Comparison of ENCODE assay signal across 8 cellular contexts in the genomic region with DNA sequence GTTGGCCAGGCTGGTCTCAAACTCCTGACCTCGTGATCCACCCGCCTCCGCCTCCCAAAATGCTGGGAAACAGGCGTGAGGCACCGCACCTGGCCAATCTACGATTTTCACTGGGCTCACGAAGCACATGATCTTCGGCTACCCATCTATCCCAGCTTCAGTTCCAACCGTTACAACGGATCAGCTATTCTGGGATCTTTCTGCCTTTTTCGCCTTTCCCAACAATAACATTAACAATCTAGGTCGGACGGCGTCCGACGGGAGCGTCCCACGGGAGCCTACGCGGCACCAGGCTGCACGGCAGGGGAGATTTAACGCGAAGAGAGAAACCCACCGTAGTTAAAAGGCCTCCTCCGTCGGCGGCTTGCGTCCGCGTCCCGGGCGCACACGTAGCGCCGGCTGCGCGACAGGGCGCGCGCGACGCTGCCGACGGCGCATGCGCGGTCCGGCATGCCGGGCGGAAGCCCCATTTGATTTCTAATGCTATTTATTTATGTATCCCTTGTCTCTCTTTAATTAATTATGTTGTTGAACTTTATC.
A peak's percentile ranks its signal among the peaks of the same experiment; 100 is the strongest.
DNase-seq lines count a peak whose midpoint lies in the region; ATAC-seq and TF ChIP-seq lines count a peak whose summit lies in the region.

A gene (minus strand): TSS at position 394 of the 540 bp plus-strand sequence.

- H3K79me2 ChIP-seq in MM.1S (ENCODE audit: low read length) (no peaks in the 10 kb centered on the region), mesendoderm (ENCODE audit: control insufficient read depth, insufficient read depth, low read length) (no peaks in the 10 kb centered on the region)

- no peak within 1 kb of the TSS for H3K4ac ChIP-seq in mesendoderm (ENCODE audit: low read depth, low read length)

- H4K8ac ChIP-seq in mesendoderm (ENCODE audit: low read depth, low read length) = no peak within 1 kb of the TSS

- H3K56ac ChIP-seq in mesendoderm (ENCODE audit: low read length) = peak within 1 kb of the TSS; percentile 89

- no peak within 1 kb of the TSS for H2AK5ac ChIP-seq in mesendoderm (ENCODE audit: low read length)

- no peaks in the 10 kb centered on the region for H3K9me3 ChIP-seq in MM.1S (replicated peaks; ENCODE audit: insufficient read depth, low read length)

- TF ChIP-seq CTCF in MM.1S (IDR thresholded peaks at IDR 0.05; ENCODE audit: low read length) = no peak

- H3K4me2 ChIP-seq in MM.1S (ENCODE audit: low read depth, low read length) = peak within 1 kb of the TSS; percentile 64
- H3K4me2 ChIP-seq in mesendoderm (ENCODE audit: low read length) = peak within 1 kb of the TSS; percentile 91

- H3K4me3 ChIP-seq in MM.1S (ENCODE audit: low read length) (peak within 1 kb of the TSS; percentile 70), mesendoderm (ENCODE audit: low read length) (peak within 1 kb of the TSS; percentile 73)

- no peaks in the 10 kb centered on the region for H3K9me2 ChIP-seq in MM.1S (replicated peaks; ENCODE audit: insufficient read depth, low read length)

- WGBS in mesendoderm (ENCODE audit: extremely low coverage, insufficient coverage, low lambda C conversion rate) = no CpG with 5 or more reads among the region's 50 CpGs

- DNase-seq in AG08396 (ENCODE audit: low spot score) = peak; percentile 73
- peak; percentile 72 for DNase-seq in MM.1S
- DNase-seq in activated CD4-positive, alpha-beta T cell treated with anti-CD3 and anti-CD28 coated beads for 24 hours (ENCODE audit: low read depth in 2 of 2) = peak; percentile 28 to 33
- DNase-seq in dermis microvascular lymphatic vessel endothelial cell (ENCODE audit: low read depth in 2 of 2) = peak; percentile 15 to 56
- peak; percentile 67 for DNase-seq in mesendoderm
- DNase-seq in stimulated activated CD8-positive, alpha-beta memory T cell treated with anti-CD3 and anti-CD28 coated beads, Interleukin-4, amount 100 ng/mL, for 48 hours = peak; percentile 61

- H3F3A ChIP-seq in MM.1S (ENCODE audit: insufficient read depth, low read length) = no peaks in the 10 kb centered on the region

- H4K20me1 ChIP-seq in MM.1S (ENCODE audit: insufficient read depth, low read length) = no peaks in the 10 kb centered on the region

- H2BK5ac ChIP-seq in mesendoderm (ENCODE audit: low read length) = no peak within 1 kb of the TSS

- peak within 1 kb of the TSS; percentile 77 for H2AFZ ChIP-seq in MM.1S (ENCODE audit: low read length)

- no peak within 1 kb of the TSS for H3K27ac ChIP-seq in MM.1S (ENCODE audit: low read length)
- H3K27ac ChIP-seq in mesendoderm (ENCODE audit: low read depth, low read length) = no peak within 1 kb of the TSS

- peak within 1 kb of the TSS; percentile 81 for H4K5ac ChIP-seq in mesendoderm (ENCODE audit: low read length)

- H3K9ac ChIP-seq in MM.1S (ENCODE audit: low read length) = peak within 1 kb of the TSS; percentile 53; the same call in 1 of the 2 replicates
- peak within 1 kb of the TSS; percentile 95 for H3K9ac ChIP-seq in mesendoderm (ENCODE audit: low read length)

- H3K18ac ChIP-seq in mesendoderm (ENCODE audit: low read length) = no peak within 1 kb of the TSS

- H2BK120ac ChIP-seq in mesendoderm (ENCODE audit: low read depth, low read length) = no peak within 1 kb of the TSS

- H3K79me1 ChIP-seq in mesendoderm (ENCODE audit: low read length) = no peaks in the 10 kb centered on the region

- peak; percentile 56 for ATAC-seq in GM19324 (IDR thresholded peaks at IDR 0.05; ENCODE audit: low FRiP score, unreplicated experiment)
- ATAC-seq in GM21360 (IDR thresholded peaks at IDR 0.05; ENCODE audit: unreplicated experiment) = no peak

- no peaks in the 10 kb centered on the region for H3K36me3 ChIP-seq in MM.1S (replicated peaks; ENCODE audit: insufficient read depth, low read length)
- no peaks in the 10 kb centered on the region for H3K36me3 ChIP-seq in mesendoderm (ENCODE audit: control insufficient read depth, insufficient read depth, low read length)

- H3K27me3 ChIP-seq in MM.1S (replicated peaks; ENCODE audit: insufficient read depth, low read length) (no peaks in the 10 kb centered on the region), mesendoderm (ENCODE audit: insufficient read depth, low read length, poor library complexity) (no peaks in the 10 kb centered on the region)

- H3K23ac ChIP-seq in mesendoderm (ENCODE audit: low read length) = no peak within 1 kb of the TSS

- H3K4me1 ChIP-seq in MM.1S (ENCODE audit: low read length) (no peaks in the 10 kb centered on the region), mesendoderm (ENCODE audit: control insufficient read depth, low read depth, low read length) (no peaks in the 10 kb centered on the region)

- H2BK15ac ChIP-seq in mesendoderm (replicated peaks; ENCODE audit: low read depth) = no peak within 1 kb of the TSS
